Comparison of ENCODE assay signal across 8 cellular contexts in the genomic region with DNA sequence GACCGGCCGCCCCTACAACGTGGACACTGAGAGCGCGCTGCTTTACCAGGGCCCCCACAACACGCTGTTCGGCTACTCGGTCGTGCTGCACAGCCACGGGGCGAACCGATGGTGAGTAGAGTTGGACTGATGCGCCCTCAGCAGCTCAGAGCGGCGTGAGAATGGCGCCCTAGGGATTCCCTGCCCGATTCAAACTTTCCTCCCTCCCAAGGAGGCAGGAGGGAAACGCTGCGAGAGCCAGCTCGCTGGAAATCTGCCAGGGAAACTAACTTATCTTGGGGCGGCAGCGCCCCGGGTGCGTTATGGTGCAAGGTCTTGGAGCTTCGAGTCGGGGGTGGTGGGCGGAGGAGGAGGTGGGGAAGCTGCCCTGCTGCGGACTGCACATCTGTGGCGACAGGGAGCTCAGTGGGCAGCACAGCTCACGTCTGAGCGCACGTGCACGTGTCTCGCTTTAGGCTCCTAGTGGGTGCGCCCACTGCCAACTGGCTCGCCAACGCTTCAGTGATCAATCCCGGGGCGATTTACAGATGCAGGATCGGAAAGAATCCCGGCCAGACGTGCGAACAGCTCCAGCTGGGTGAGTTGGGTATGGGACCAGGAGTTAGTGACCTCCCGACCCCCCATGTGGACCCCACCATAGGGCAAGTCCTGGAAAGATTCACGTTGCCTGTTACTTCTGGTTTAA. TPM values are rescaled to one million over a fixed set of nuclear protein-coding genes. Genes with fewer than 3 reads are reported as not detected.
DNase-seq lines count a peak whose midpoint lies in the region; FAIRE-seq and TF ChIP-seq lines count a peak whose summit lies in the region.

No MANE protein-coding gene starts in this region.

- H3K36me3 ChIP-seq in esophagus muscularis mucosa (no peaks in the 10 kb centered on the region), thymus (ENCODE audit: control insufficient read depth, insufficient read depth) (no peaks in the 10 kb centered on the region)

- TF ChIP-seq CTCF in esophagus muscularis mucosa (IDR thresholded peaks at IDR 0.05) (no peak), nephron progenitor cell (IDR thresholded peaks at IDR 0.05) (no peak)

- TF ChIP-seq EP300 in esophagus muscularis mucosa (IDR thresholded peaks at IDR 0.05), result no peak

- H3K9me3 ChIP-seq in esophagus muscularis mucosa (no peaks in the 10 kb centered on the region), thymus (ENCODE audit: control insufficient read depth) (no peaks in the 10 kb centered on the region)

- WGBS in esophagus muscularis mucosa, result 14% methylated on average over 26 of the region's 45 CpGs
- under 1% methylated on average over 45 of the region's 45 CpGs for WGBS in thymus

- intact Hi-C loops in esophagus muscularis mucosa (cut with DNase I), result no loop called here

- peak overlapping the region; percentile 86 for H3K4me3 Mint-ChIP-seq in nephron progenitor cell

- no peaks in the 10 kb centered on the region for H3K9me3 Mint-ChIP-seq in nephron progenitor cell

- H3K27me3 Mint-ChIP-seq in nephron progenitor cell (ENCODE audit: low read depth, poor library complexity), result peaks cover 78% of the 10 kb centered on the region

- TF ChIP-seq POLR2A in H54 (IDR thresholded peaks at IDR 0.05; ENCODE audit: low read depth, low read length), result no peak
- TF ChIP-seq POLR2A in esophagus muscularis mucosa (IDR thresholded peaks at IDR 0.05; ENCODE audit: low read depth), result no peak

- H3K4me3 ChIP-seq in esophagus muscularis mucosa, result peak overlapping the region; percentile 57 to 79 (median 60)
- peak overlapping the region; percentile 93 for H3K4me3 ChIP-seq in thymus (ENCODE audit: low read length)

- peak overlapping the region; percentile 34 to 59 (median 56) for H3K27ac ChIP-seq in esophagus muscularis mucosa (replicated peaks in 1 of 4)
- peak overlapping the region; percentile 97 for H3K27ac ChIP-seq in thymus (ENCODE audit: low read depth)

- peaks cover 7% of the 10 kb centered on the region for H3K4me1 Mint-ChIP-seq in nephron progenitor cell

- H3K36me3 Mint-ChIP-seq in nephron progenitor cell (ENCODE audit: low read depth), result no peaks in the 10 kb centered on the region

- FAIRE-seq in H54 (lab: Jason Lieb, UNC), result no peak

- DNase-seq in Daoy (ENCODE audit: low read depth) (peak; percentile 46), H54 (ENCODE audit: insufficient read length, low spot score) (peak; percentile 2), NCI-H2171 (lab: John Stamatoyannopoulos, UW) (peak; percentile 43), esophagus muscularis mucosa (ENCODE audit: extremely low spot score) (no peak), nephron progenitor cell (peak; percentile 56), NCI-H1092 (lab: John Stamatoyannopoulos, UW) (no peak)
- peak; percentile 27 to 48 (median 42) for DNase-seq in activated CD8-positive, alpha-beta memory T cell treated with anti-CD3 and anti-CD28 coated beads for 48 hours (ENCODE audit: low read depth in 2 of 3, low spot score in 2 of 3)

- H3K27me3 ChIP-seq in esophagus muscularis mucosa (peaks cover 0 to 29% (median 0%) of the 10 kb centered on the region in 4 donors), thymus (ENCODE audit: control insufficient read depth, insufficient read depth) (no peaks in the 10 kb centered on the region)

- no peak overlapping the region for H3K27ac Mint-ChIP-seq in nephron progenitor cell

- peaks cover 16 to 26% (median 22%) of the 10 kb centered on the region in 4 donors for H3K4me1 ChIP-seq in esophagus muscularis mucosa
- peaks cover 17% of the 10 kb centered on the region for H3K4me1 ChIP-seq in thymus (ENCODE audit: control insufficient read depth, insufficient read depth, low read length)

RNA-seq across cellular contexts. Expression of gene ITGA4, which starts 0.7 kb away (rescaled TPM):
- 8.9 and 11.3 TPM in 2 replicates for total RNA-seq in Daoy (2014; rRNA removed; shearing (Covaris generic))
- total RNA-seq in esophagus muscularis mucosa, result 1 to 10 TPM; 2.2 to 8.4 (median 3.5) TPM
- 40.3 TPM for polyA plus RNA-seq in thymus

Comparison
In these comparisons a context has a peak if more than half of its experiments do, and no peak if none do; other contexts are left out.
1. DNase-seq: peak in Daoy (single experiment), H54 (single experiment), NCI-H2171 (single experiment), activated CD8-positive, alpha-beta memory T cell treated with anti-CD3 and anti-CD28 coated beads for 48 hours (3 of 3) and nephron progenitor cell (single experiment); none in esophagus muscularis mucosa (single experiment) and NCI-H1092 (single experiment).